18 cellular contexts compared by ENCODE assay signal in the genomic region with DNA sequence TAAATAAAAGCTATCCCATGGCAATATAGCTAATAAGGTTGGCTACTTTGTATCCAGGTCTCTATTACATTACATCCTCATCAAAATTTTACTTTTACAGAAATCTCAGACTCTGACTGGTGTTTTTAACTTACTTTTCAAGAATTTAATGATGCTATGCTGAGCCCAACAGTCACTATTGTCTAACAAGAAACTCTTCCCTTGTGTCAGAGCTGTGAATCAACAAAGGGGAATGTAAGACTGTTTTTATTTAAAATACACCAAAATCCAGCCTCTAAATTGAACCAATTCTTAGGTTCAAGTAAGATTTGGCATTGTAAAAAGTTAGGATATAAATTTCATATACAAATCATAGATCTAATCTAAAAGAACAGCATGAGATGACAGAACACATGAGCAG. TPM values are rescaled to one million over a fixed set of nuclear protein-coding genes. Genes with fewer than 3 reads are reported as not detected.
"Had no signal": no experiment of that assay in that cellular context is flagged by ENCODE, and none has a peak within 500 bp of the region (broad histone marks: within the 10 kb centered on the region; RNA-seq: fewer than 3 reads in every experiment).

No MANE protein-coding gene starts in this region.

- H3K27ac Mint-ChIP-seq: activated B cell treated with CpG ODN at 0.5 μM for 24 hours; activated CD4-positive, alpha-beta memory T cell treated with anti-CD3 and anti-CD28 coated beads for 36 hours; activated T-helper 17 cell treated with anti-CD3 and anti-CD28 coated beads, Interleukin-2, amount 50 U/mL, for 72 hours; immature natural killer cell; nephron progenitor cell had no signal

- H3K36me3 ChIP-seq: colonic mucosa, left ventricle myocardium inferior, tibial artery had no signal

- H3K36me3 Mint-ChIP-seq: activated CD4-positive, alpha-beta memory T cell treated with anti-CD3 and anti-CD28 coated beads for 36 hours; immature natural killer cell had no signal

- H3K27me3 Mint-ChIP-seq: activated B cell treated with CpG ODN at 0.5 μM for 24 hours; activated CD4-positive, alpha-beta memory T cell treated with anti-CD3 and anti-CD28 coated beads for 36 hours; activated T-helper 17 cell treated with anti-CD3 and anti-CD28 coated beads, Interleukin-2, amount 50 U/mL, for 72 hours; central memory CD8-positive, alpha-beta T cell had no signal

- H3K4me1 ChIP-seq: left ventricle myocardium inferior, tibial artery had no signal

- H3K9me3 Mint-ChIP-seq: activated B cell treated with CpG ODN at 0.5 μM for 24 hours; activated CD4-positive, alpha-beta memory T cell treated with anti-CD3 and anti-CD28 coated beads for 36 hours; activated T-helper 17 cell treated with anti-CD3 and anti-CD28 coated beads, Interleukin-2, amount 50 U/mL, for 72 hours; central memory CD8-positive, alpha-beta T cell; immature natural killer cell; nephron progenitor cell had no signal

- H3K4me3 ChIP-seq: colonic mucosa, left ventricle myocardium inferior, tibial artery had no signal

- H3K27ac ChIP-seq: colonic mucosa, left ventricle myocardium inferior, tibial artery had no signal

- H3K9me3 ChIP-seq: colonic mucosa, left ventricle myocardium inferior, tibial artery had no signal

- H3K4me1 Mint-ChIP-seq: activated T-helper 17 cell treated with anti-CD3 and anti-CD28 coated beads, Interleukin-2, amount 50 U/mL, for 72 hours had no signal

- H3K4me3 Mint-ChIP-seq: activated B cell treated with CpG ODN at 0.5 μM for 24 hours; activated CD4-positive, alpha-beta memory T cell treated with anti-CD3 and anti-CD28 coated beads for 36 hours; activated T-helper 17 cell treated with anti-CD3 and anti-CD28 coated beads, Interleukin-2, amount 50 U/mL, for 72 hours; central memory CD8-positive, alpha-beta T cell; immature natural killer cell; nephron progenitor cell had no signal

- DNase-seq: activated B cell treated with CpG ODN at 0.5 μM for 24 hours; activated CD4-positive, alpha-beta memory T cell treated with anti-CD3 and anti-CD28 coated beads for 36 hours; activated CD4-positive, alpha-beta T cell treated with anti-CD3 and anti-CD28 coated beads for 4 hours; activated naive CD4-positive, alpha-beta T cell treated with Interleukin-2 at 50 U/mL for 16 hours; activated T-cell treated with anti-CD3 and anti-CD28 coated beads, Interleukin-2, amount 50 U/mL, for 1 hour; aorta; colonic mucosa; immature natural killer cell; kidney glomerular epithelial cell; left ventricle myocardium inferior; nephron progenitor cell; nucleus accumbens; retina; stimulated activated naive CD8-positive, alpha-beta T cell treated with anti-CD3 and anti-CD28 coated beads, Interleukin-15, Interleukin-2, amounts not matched to agents 100 U/mL and 50 U/mL, for 24 hours; substantia nigra; tibial artery had no signal

- H3K27me3 ChIP-seq: colonic mucosa, tibial artery had no signal

RNA-seq across cellular contexts. Expression of a gene that starts 7.0 kb away (rescaled TPM):
- total RNA-seq: left ventricle myocardium inferior had no signal
